ENCODE assay signal across 8 cellular contexts in genomic region chr12:57904848-57905811, GRCh38. TPM values are rescaled to one million over a fixed set of nuclear protein-coding genes. Genes with fewer than 3 reads are reported as not detected.
DNase-seq lines count a peak whose midpoint lies in the region; ATAC-seq and TF ChIP-seq lines count a peak whose summit lies in the region.

No MANE protein-coding gene starts in this region.

- peak overlapping the region; percentile 86 for H2AFZ ChIP-seq in DND-41 (ENCODE audit: low read depth, low read length)
- peak overlapping the region; percentile 97 for H2AFZ ChIP-seq in Karpas-422 (ENCODE audit: low read length)

- H3K4me1 ChIP-seq in DND-41 (ENCODE audit: insufficient read depth, low read length) (peaks cover 8% of the 10 kb centered on the region), Karpas-422 (ENCODE audit: low read length) (peaks cover 4% of the 10 kb centered on the region), esophagus squamous epithelium (peaks cover 0 to 10% (median 0%) of the 10 kb centered on the region in 3 donors)

- peak; percentile 88 for DNase-seq in DND-41
- DNase-seq in Karpas-422, result peak; percentile 92
- DNase-seq in activated T-cell treated with anti-CD3 and anti-CD28 coated beads for 48 hours (ENCODE audit: low read depth), result peak; percentile 76
- DNase-seq in esophagus squamous epithelium (lab: John Stamatoyannopoulos, UW), result peak; percentile 9
- DNase-seq in natural killer cell treated with Interleukin-12 subunit alpha and Interleukin-12 subunit beta and Interleukin-15 and Interleukin-18, amount 100 ng/mL, for 72 hours (ENCODE audit: low spot score), result peak; percentile 72
- DNase-seq in stimulated activated naive CD8-positive, alpha-beta T cell treated with anti-CD3 and anti-CD28 coated beads, Interleukin-15, Interleukin-2, amounts not matched to agents 100 U/mL and 50 U/mL, for 24 hours, result peak; percentile 88

- H3K4me2 ChIP-seq in DND-41 (ENCODE audit: insufficient read depth, low read length) (peak overlapping the region; percentile 54), Karpas-422 (ENCODE audit: low read depth, low read length, poor library complexity, severe bottlenecking) (peak overlapping the region; percentile 59)

- H3K79me2 ChIP-seq in DND-41 (ENCODE audit: insufficient read depth, low read length), result no peaks in the 10 kb centered on the region
- H3K79me2 ChIP-seq in Karpas-422 (ENCODE audit: low read length), result no peaks in the 10 kb centered on the region

- H3K9me3 Mint-ChIP-seq in natural killer cell treated with Interleukin-12 subunit alpha and Interleukin-12 subunit beta and Interleukin-15 and Interleukin-18, amount 100 ng/mL, for 72 hours, result no peaks in the 10 kb centered on the region

- H3K9me3 ChIP-seq in DND-41 (ENCODE audit: insufficient read depth, low read length, severe bottlenecking) (no peaks in the 10 kb centered on the region), Karpas-422 (ENCODE audit: low read length) (no peaks in the 10 kb centered on the region), esophagus squamous epithelium (no peaks in the 10 kb centered on the region)

- ATAC-seq in DND-41 (ENCODE audit: insufficient read depth, low read depth), result peak; percentile 96
- ATAC-seq in GM21786 (IDR thresholded peaks at IDR 0.05; ENCODE audit: unreplicated experiment), result peak; percentile 89
- ATAC-seq in natural killer cell treated with Interleukin-12 subunit alpha and Interleukin-12 subunit beta and Interleukin-15 and Interleukin-18, amount 100 ng/mL, for 72 hours, result peak; percentile 94
- ATAC-seq in stimulated activated naive CD8-positive, alpha-beta T cell treated with anti-CD3 and anti-CD28 coated beads, Interleukin-15, Interleukin-2, amounts not matched to agents 100 U/mL and 50 U/mL, for 24 hours, result peak; percentile 91

- H3K9ac ChIP-seq in DND-41 (ENCODE audit: low read depth, low read length), result no peak overlapping the region
- no peak overlapping the region for H3K9ac ChIP-seq in Karpas-422 (ENCODE audit: low read length)

- TF ChIP-seq CTCF in DND-41 (IDR thresholded peaks at IDR 0.05; ENCODE audit: borderline replicate concordance, extremely low read depth, low read length, poor library complexity, severe bottlenecking), result peak; percentile 100
- peak; percentile 99 to 100 (median 100) for TF ChIP-seq CTCF in esophagus squamous epithelium (IDR thresholded peaks at IDR 0.05)

- TF ChIP-seq POLR2A in esophagus squamous epithelium (IDR thresholded peaks at IDR 0.05), result no peak

- H4K20me1 ChIP-seq in DND-41 (ENCODE audit: insufficient read depth, low read length) (no peaks in the 10 kb centered on the region), Karpas-422 (ENCODE audit: insufficient read depth, low read depth, low read length) (no peaks in the 10 kb centered on the region)

- intact Hi-C loops in esophagus squamous epithelium (cut with DNase I), result loop anchor here (2.0 kb wide), 1 partner anchor 74 kb away; no protein-coding TSS in a partner anchor

- no peaks in the 10 kb centered on the region for H3K36me3 ChIP-seq in DND-41 (ENCODE audit: insufficient read depth, low read length)
- no peaks in the 10 kb centered on the region for H3K36me3 ChIP-seq in Karpas-422 (ENCODE audit: insufficient read depth, low read length)
- H3K36me3 ChIP-seq in esophagus squamous epithelium, result no peaks in the 10 kb centered on the region

- no peaks in the 10 kb centered on the region for H3K9me2 ChIP-seq in Karpas-422 (replicated peaks; ENCODE audit: insufficient read depth, low read length)

- peaks cover 5 to 6% of the 10 kb centered on the region in 2 donors for H3K4me1 Mint-ChIP-seq in natural killer cell treated with Interleukin-12 subunit alpha and Interleukin-12 subunit beta and Interleukin-15 and Interleukin-18, amount 100 ng/mL, for 72 hours (ENCODE audit: low read depth in 2 of 2)

- H3K4me3 ChIP-seq in DND-41 (ENCODE audit: low read depth in 1 of 2, low read length in 2 of 2), result no peak overlapping the region
- no peak overlapping the region for H3K4me3 ChIP-seq in Karpas-422 (ENCODE audit: low read length)
- H3K4me3 ChIP-seq in esophagus squamous epithelium, result peak overlapping the region in 1 of 4 donors; percentile 39

- H3K4me3 Mint-ChIP-seq in natural killer cell treated with Interleukin-12 subunit alpha and Interleukin-12 subunit beta and Interleukin-15 and Interleukin-18, amount 100 ng/mL, for 72 hours, result peak overlapping the region; percentile 46

- H3K27ac ChIP-seq in DND-41 (ENCODE audit: low read length) (peak overlapping the region; percentile 40; the same call in 1 of the 2 replicates), Karpas-422 (ENCODE audit: low read length) (no peak overlapping the region), esophagus squamous epithelium (peak overlapping the region in 1 of 4 donors; percentile 35)

- no peaks in the 10 kb centered on the region for H3K36me3 Mint-ChIP-seq in natural killer cell treated with Interleukin-12 subunit alpha and Interleukin-12 subunit beta and Interleukin-15 and Interleukin-18, amount 100 ng/mL, for 72 hours

- peak overlapping the region; percentile 12 to 38 for H3K27ac Mint-ChIP-seq in natural killer cell treated with Interleukin-12 subunit alpha and Interleukin-12 subunit beta and Interleukin-15 and Interleukin-18, amount 100 ng/mL, for 72 hours

- H3K27me3 Mint-ChIP-seq in natural killer cell treated with Interleukin-12 subunit alpha and Interleukin-12 subunit beta and Interleukin-15 and Interleukin-18, amount 100 ng/mL, for 72 hours, result peaks cover 16 to 31% of the 10 kb centered on the region in 2 donors

- WGBS in esophagus squamous epithelium, 2 donors, result 37 to 43% methylated on average over 24 to 26 of the region's 26 CpGs

- H3K27me3 ChIP-seq in DND-41 (ENCODE audit: insufficient read depth, low read length, poor library complexity) (peaks cover 2% of the 10 kb centered on the region), Karpas-422 (ENCODE audit: low read length) (no peaks in the 10 kb centered on the region), esophagus squamous epithelium (peaks cover 0 to 7% (median 0%) of the 10 kb centered on the region in 4 donors)

TF ChIP-seq in PFSK-1, 5 proteins besides CTCF, POLR2A, EP300 and RAD21:
- TF ChIP-seq TAF1 (IDR thresholded peaks at IDR 0.05; ENCODE audit: borderline replicate concordance, insufficient read depth, low read length) (0 out of 2 replicates have a peak, but pooled peaks have one; percentile 27), POLR2AphosphoS5 (IDR thresholded peaks at IDR 0.05; ENCODE audit: low read depth, low read length) (no peak)

RNA-seq across cellular contexts. Expression of gene ATP23, which starts 36.2 kb away (rescaled TPM):
- 13.1 and 36.3 TPM in 2 replicates for total RNA-seq in Karpas-422 (2014; rRNA removed; shearing (Covaris generic); ENCODE audit: low replicate concordance)
- 6.7 TPM for polyA plus RNA-seq in PFSK-1 (2012; ENCODE audit: insufficient read length, low read depth)
- total RNA-seq in esophagus squamous epithelium, result 10 to 100 TPM in 2 of 4 donors, 1 to 10 TPM in 2; 2.0 to 17.9 (median 8.6) TPM
- total RNA-seq in natural killer cell treated with Interleukin-12 subunit alpha and Interleukin-12 subunit beta and Interleukin-15 and Interleukin-18, amount 100 ng/mL, for 72 hours, result 10 to 100 TPM in 1 of 2 donors, 1 to 10 TPM in 1; 5.7 to 12.5 TPM

RNA-seq across cellular contexts. Expression of gene CTDSP2, which starts 58.6 kb away (rescaled TPM):
- total RNA-seq in Karpas-422 (2014; rRNA removed; shearing (Covaris generic); ENCODE audit: low replicate concordance), result 10.9 and 14.2 TPM in 2 replicates
- 110 TPM for polyA plus RNA-seq in PFSK-1 (2012; ENCODE audit: insufficient read length, low read depth)
- total RNA-seq in esophagus squamous epithelium, result 100 to 1,000 TPM in 1 of 4 donors, 10 to 100 TPM in 3; 47.1 to 120 (median 71.7) TPM
- 10 to 100 TPM; 52.7 to 53.9 TPM for total RNA-seq in natural killer cell treated with Interleukin-12 subunit alpha and Interleukin-12 subunit beta and Interleukin-15 and Interleukin-18, amount 100 ng/mL, for 72 hours

Comparison
In these comparisons a context has a peak if more than half of its experiments do, and no peak if none do; other contexts are left out.
1. DNase-seq: peak in every context shown above with its lines; median percentile 92 in Karpas-422; 88 in DND-41; 88 in stimulated activated naive CD8-positive, alpha-beta T cell treated with anti-CD3 and anti-CD28 coated beads, Interleukin-15, Interleukin-2, amounts not matched to agents 100 U/mL and 50 U/mL, for 24 hours; 76 in activated T-cell treated with anti-CD3 and anti-CD28 coated beads for 48 hours; 72 in natural killer cell treated with Interleukin-12 subunit alpha and Interleukin-12 subunit beta and Interleukin-15 and Interleukin-18, amount 100 ng/mL, for 72 hours; 9 in esophagus squamous epithelium.